Comparison of ENCODE assay signal across 21 cellular contexts in the genomic region with DNA sequence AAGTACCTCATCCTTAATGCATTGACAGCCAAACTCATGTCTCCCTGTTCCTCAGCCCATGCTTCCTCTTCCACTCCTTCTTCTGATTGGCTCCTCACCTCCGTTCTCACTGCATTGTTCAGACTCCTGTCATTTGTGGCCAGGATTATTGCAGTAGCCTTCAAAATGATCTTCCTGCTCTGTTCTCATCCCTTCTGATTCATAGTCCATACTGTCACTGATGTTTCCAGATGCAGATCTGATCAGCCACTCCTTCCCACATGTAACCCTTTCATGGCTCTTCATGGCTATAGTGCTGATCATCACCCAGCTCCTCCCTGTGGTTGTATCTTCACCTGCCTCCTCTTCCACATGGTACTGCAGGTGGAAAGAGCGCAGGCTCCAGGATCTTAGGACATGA.
DNase-seq lines count a peak whose midpoint lies in the region; ATAC-seq, FAIRE-seq and TF ChIP-seq lines count a peak whose summit lies in the region.
"Had no signal": no experiment of that assay in that cellular context is flagged by ENCODE, and none has a peak within 500 bp of the region (broad histone marks: within the 10 kb centered on the region; RNA-seq: fewer than 3 reads in every experiment).

No MANE protein-coding gene starts in this region.

- FAIRE-seq in bronchial epithelial cell (lab: Jason Lieb, UNC) = no peak

- peaks cover 45% of the 10 kb centered on the region for H3K36me3 Mint-ChIP-seq in nephron progenitor cell (ENCODE audit: low read depth)

- H3K4me1 Mint-ChIP-seq in nephron progenitor cell = peaks cover 11% of the 10 kb centered on the region
- H3K4me1 Mint-ChIP-seq: GM23338 had no signal

- peak overlapping the region; percentile 1 for H3K27ac Mint-ChIP-seq in nephron progenitor cell
- H3K27ac Mint-ChIP-seq: CD4-positive, alpha-beta T cell; GM23338 had no signal

- no peak overlapping the region for H3K4me3 Mint-ChIP-seq in nephron progenitor cell
- H3K4me3 Mint-ChIP-seq: CD4-positive, alpha-beta T cell; GM23338 had no signal

- ATAC-seq in HG03469 (IDR thresholded peaks at IDR 0.05; ENCODE audit: unreplicated experiment) = no peak
- ATAC-seq: GM23338 had no signal

- DNase-seq in HS-5 (ENCODE audit: low read depth) (peak; percentile 15), bronchial epithelial cell (ENCODE audit: low read depth) (peak; percentile 30), fibroblast of mammary gland (ENCODE audit: low read depth) (peak; percentile 60), nephron progenitor cell (no peak), LoVo (ENCODE audit: low spot score) (no peak)
- no peak for DNase-seq in stimulated activated CD4-positive, alpha-beta T cell treated with anti-CD3 and anti-CD28 coated beads, Interleukin-12 subunit alpha, Interleukin-12 subunit beta, amount 100 ng/mL, for 4 hours
- DNase-seq: CD4-positive, alpha-beta T cell; COR-L47; DMS79; MV-4-11; NCI-H1105 treated with DMSO at 0.1 percent for 48 hours; NCI-H2081; NCI-H2171 treated with DMSO at 0.1 percent for 48 hours; NCI-H526; Peyer's patch; SJCRH30 had no signal

- H3K9me3 Mint-ChIP-seq in nephron progenitor cell = no peaks in the 10 kb centered on the region
- H3K9me3 Mint-ChIP-seq: CD4-positive, alpha-beta T cell; GM23338; IgD-negative memory B cell had no signal

- H3K4me3 ChIP-seq in bronchial epithelial cell (ENCODE audit: low read depth, low read length) = no peak overlapping the region
- no peak overlapping the region for H3K4me3 ChIP-seq in fibroblast of mammary gland (ENCODE audit: control insufficient read depth, low read depth, low read length)
- H3K4me3 ChIP-seq: BLaER1, GM23338, HAP-1, Peyer's patch, SJCRH30 had no signal

- no peak for TF ChIP-seq CTCF in bronchial epithelial cell (IDR thresholded peaks at IDR 0.05; ENCODE audit: insufficient read depth, low read length, severe bottlenecking)
- no peak for TF ChIP-seq CTCF in fibroblast of mammary gland (conservative IDR thresholded peaks at IDR 0.05; ENCODE audit: control insufficient read depth, insufficient read depth, low read depth, low read length)
- no peak for TF ChIP-seq CTCF in nephron progenitor cell (IDR thresholded peaks at IDR 0.05)

- peaks cover 9% of the 10 kb centered on the region for H3K36me3 ChIP-seq in bronchial epithelial cell (ENCODE audit: control insufficient read depth, insufficient read depth, low read length)

- H3K27me3 Mint-ChIP-seq in nephron progenitor cell (ENCODE audit: low read depth, poor library complexity) = peaks cover 6% of the 10 kb centered on the region
- H3K27me3 Mint-ChIP-seq: CD4-positive, alpha-beta T cell; IgD-negative memory B cell had no signal

- no peaks in the 10 kb centered on the region for H3K27me3 ChIP-seq in bronchial epithelial cell (ENCODE audit: control insufficient read depth, insufficient read depth, low read length)
- H3K27me3 ChIP-seq: BLaER1, Peyer's patch, SJCRH30 had no signal

Comparison
In these comparisons a context has a peak if more than half of its experiments do, and no peak if none do; other contexts are left out.
1. DNase-seq: peak in HS-5 (single experiment), bronchial epithelial cell (single experiment) and fibroblast of mammary gland (single experiment); none in nephron progenitor cell (single experiment), stimulated activated CD4-positive, alpha-beta T cell treated with anti-CD3 and anti-CD28 coated beads, Interleukin-12 subunit alpha, Interleukin-12 subunit beta, amount 100 ng/mL, for 4 hours (single experiment) and LoVo (single experiment).